In the genomic region with DNA sequence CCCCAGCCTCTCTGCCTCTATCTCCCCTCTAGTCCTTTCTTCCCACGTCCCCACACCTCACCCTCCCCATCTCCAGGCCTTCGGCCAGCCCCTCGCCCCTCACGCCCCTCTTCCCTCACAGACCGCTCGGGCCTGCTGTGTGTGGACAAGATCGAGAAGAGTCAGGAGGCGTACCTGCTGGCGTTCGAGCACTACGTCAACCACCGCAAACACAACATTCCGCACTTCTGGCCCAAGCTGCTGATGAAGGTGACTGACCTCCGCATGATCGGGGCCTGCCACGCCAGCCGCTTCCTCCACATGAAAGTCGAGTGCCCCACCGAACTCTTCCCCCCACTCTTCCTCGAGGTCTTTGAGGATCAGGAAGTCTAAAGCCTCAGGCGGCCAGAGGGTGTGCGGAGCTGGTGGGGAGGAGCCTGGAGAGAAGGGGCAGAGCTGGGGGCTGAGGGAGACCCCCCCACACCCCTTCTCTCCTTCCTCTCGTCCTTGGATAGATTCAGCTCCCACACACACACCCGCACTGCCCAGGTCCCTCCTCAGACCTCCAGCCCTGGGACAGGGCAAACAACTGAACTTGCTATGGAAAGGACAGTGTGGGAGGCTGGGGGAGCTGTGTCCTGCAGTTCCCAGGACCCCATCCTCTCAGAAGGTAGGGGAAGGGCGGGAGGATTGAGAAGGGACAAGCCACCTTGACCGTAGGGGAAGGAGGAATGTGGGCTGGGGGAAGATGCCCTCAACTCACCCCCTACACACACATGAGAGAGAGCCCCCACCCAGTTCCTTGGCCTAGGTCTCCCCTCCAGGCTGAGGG, we compare ENCODE assay signal across 1 cellular context.
TF ChIP-seq lines count a peak whose summit lies in the region.

No MANE protein-coding gene starts in this region.

TF ChIP-seq in H1, 55 proteins besides CTCF, POLR2A, EP300 and RAD21:
- TF ChIP-seq, protein P1, sequence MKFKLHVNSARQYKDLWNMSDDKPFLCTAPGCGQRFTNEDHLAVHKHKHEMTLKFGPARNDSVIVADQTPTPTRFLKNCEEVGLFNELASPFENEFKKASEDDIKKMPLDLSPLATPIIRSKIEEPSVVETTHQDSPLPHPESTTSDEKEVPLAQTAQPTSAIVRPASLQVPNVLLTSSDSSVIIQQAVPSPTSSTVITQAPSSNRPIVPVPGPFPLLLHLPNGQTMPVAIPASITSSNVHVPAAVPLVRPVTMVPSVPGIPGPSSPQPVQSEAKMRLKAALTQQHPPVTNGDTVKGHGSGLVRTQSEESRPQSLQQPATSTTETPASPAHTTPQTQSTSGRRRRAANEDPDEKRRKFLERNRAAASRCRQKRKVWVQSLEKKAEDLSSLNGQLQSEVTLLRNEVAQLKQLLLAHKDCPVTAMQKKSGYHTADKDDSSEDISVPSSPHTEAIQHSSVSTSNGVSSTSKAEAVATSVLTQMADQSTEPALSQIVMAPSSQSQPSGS (IDR thresholded peaks at IDR 0.05; ENCODE audit: low read length) = no peak
- TF ChIP-seq SP1 (IDR thresholded peaks at IDR 0.05; ENCODE audit: low read depth, low read length) (no peak), BRCA1 (IDR thresholded peaks at IDR 0.05; ENCODE audit: low read depth, low read length) (no peak), SIRT6 (IDR thresholded peaks at IDR 0.05; ENCODE audit: low read length) (no peak), CHD1 (IDR thresholded peaks at IDR 0.05; ENCODE audit: low read depth, low read length) (no peak), TEAD4 (IDR thresholded peaks at IDR 0.05; ENCODE audit: low read depth, low read length) (no peak), TCF12 (IDR thresholded peaks at IDR 0.05; ENCODE audit: low read depth, low read length) (no peak), SP2 (IDR thresholded peaks at IDR 0.05; ENCODE audit: low read length) (no peak), HDAC2 (IDR thresholded peaks at IDR 0.05; ENCODE audit: borderline replicate concordance in 1 of 2, low read depth in 2 of 2, low read length in 2 of 2) (no peak), SRF (IDR thresholded peaks at IDR 0.05; ENCODE audit: low read depth, low read length) (no peak), SAP30 (IDR thresholded peaks at IDR 0.05; ENCODE audit: insufficient read depth, insufficient replicate concordance, low read length) (no peak), EZH2 (IDR thresholded peaks at IDR 0.05; ENCODE audit: low read depth, low read length, severe bottlenecking) (no peak), RXRA (IDR thresholded peaks at IDR 0.05; ENCODE audit: insufficient read depth, low read depth, low read length) (no peak), GTF2F1 (IDR thresholded peaks at IDR 0.05; ENCODE audit: borderline replicate concordance, low read depth, low read length) (no peak), JUN (IDR thresholded peaks at IDR 0.05; ENCODE audit: low read depth, low read length) (no peak)
- TF ChIP-seq, protein P2, sequence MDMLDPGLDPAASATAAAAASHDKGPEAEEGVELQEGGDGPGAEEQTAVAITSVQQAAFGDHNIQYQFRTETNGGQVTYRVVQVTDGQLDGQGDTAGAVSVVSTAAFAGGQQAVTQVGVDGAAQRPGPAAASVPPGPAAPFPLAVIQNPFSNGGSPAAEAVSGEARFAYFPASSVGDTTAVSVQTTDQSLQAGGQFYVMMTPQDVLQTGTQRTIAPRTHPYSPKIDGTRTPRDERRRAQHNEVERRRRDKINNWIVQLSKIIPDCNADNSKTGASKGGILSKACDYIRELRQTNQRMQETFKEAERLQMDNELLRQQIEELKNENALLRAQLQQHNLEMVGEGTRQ (IDR thresholded peaks at IDR 0.05; ENCODE audit: low read length) = no peak
TF ChIP-seq in H1: peak in this region for 0.
